In the genomic region with DNA sequence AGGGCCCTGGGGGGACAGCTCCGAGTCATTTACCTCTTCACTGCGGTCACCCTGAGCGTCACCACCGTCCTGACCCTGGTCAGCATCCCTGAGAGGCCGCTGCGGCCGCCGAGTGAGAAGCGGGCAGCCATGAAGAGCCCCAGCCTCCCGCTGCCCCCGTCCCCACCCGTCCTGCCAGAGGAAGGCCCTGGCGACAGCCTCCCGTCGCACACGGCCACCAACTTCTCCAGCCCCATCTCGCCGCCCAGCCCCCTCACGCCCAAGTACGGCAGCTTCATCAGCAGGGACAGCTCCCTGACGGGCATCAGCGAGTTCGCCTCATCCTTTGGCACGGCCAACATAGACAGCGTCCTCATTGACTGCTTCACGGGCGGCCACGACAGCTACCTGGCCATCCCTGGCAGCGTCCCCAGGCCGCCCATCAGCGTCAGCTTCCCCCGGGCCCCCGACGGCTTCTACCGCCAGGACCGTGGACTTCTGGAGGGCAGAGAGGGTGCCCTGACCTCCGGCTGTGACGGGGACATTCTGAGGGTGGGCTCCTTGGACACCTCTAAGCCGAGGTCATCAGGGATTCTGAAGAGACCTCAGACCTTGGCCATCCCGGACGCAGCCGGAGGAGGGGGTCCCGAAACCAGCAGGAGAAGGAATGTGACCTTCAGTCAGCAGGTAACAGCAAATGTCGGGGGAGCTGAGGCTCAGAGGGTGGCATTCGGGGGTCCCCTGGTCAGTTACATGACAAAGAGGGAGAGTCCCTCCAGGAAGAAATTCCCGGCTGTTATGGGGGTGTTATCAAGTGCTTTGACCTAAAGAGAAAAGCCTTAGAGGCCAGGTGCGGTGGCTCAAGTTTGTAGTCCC, we compare ENCODE assay signal across 21 cellular contexts. TPM values are rescaled to one million over a fixed set of nuclear protein-coding genes. Genes with fewer than 3 reads are reported as not detected.
DNase-seq lines count a peak whose midpoint lies in the region; ATAC-seq and TF ChIP-seq lines count a peak whose summit lies in the region.
"Had no signal": no experiment of that assay in that cellular context is flagged by ENCODE, and none has a peak within 500 bp of the region (broad histone marks: within the 10 kb centered on the region; RNA-seq: fewer than 3 reads in every experiment).

No MANE protein-coding gene starts in this region.

- peak overlapping the region; percentile 42 for H2AK5ac ChIP-seq in neuronal stem cell (ENCODE audit: low read depth, low read length)

- H3K14ac ChIP-seq in neuronal stem cell (ENCODE audit: low read length) = peak overlapping the region; percentile 64

- no peak overlapping the region for H2BK5ac ChIP-seq in neuronal stem cell (ENCODE audit: low read length)

- no peaks in the 10 kb centered on the region for H4K20me1 ChIP-seq in GM23248 (ENCODE audit: insufficient read depth)

- DNase-seq in right cardiac atrium (peak in 1 of 3 donors; percentile 50), right atrium auricular region (ENCODE audit: low spot score) (no peak), neuronal stem cell (ENCODE audit: low spot score) (no peak), GM23248 (no peak), EL (no peak), T-helper 17 cell (no peak)
- no peak for DNase-seq in effector memory CD8-positive, alpha-beta T cell
- DNase-seq: C1 segment of cervical spinal cord; CD4-positive, alpha-beta memory T cell; COR-L47; DMS53; NCI-H1092; NCI-H1417 treated with DMSO at 0.1 percent for 48 hours; NCI-H1694 treated with DMSO at 0.1 percent for 48 hours; NCI-H2081; NCI-H748 treated with DMSO at 0.1 percent for 48 hours; NK-92 treated with Interleukin-12 subunit alpha and Interleukin-12 subunit beta, amount 100 ng/mL, for 24 hours; PC-3; Right ventricle myocardium superior had no signal

- no peaks in the 10 kb centered on the region for H3K4me1 Mint-ChIP-seq in effector memory CD8-positive, alpha-beta T cell (ENCODE audit: low read depth in 2 of 2)
- no peaks in the 10 kb centered on the region for H3K4me1 Mint-ChIP-seq in T-helper 17 cell
- H3K4me1 Mint-ChIP-seq: CD4-positive, alpha-beta memory T cell had no signal

- peak overlapping the region; percentile 39 for H2BK15ac ChIP-seq in neuronal stem cell (ENCODE audit: low read length)

- no peak overlapping the region for H3K27ac ChIP-seq in right cardiac atrium (ENCODE audit: low read length)
- H3K27ac ChIP-seq in right atrium auricular region = no peak overlapping the region
- H3K27ac ChIP-seq in neuronal stem cell (replicated peaks; ENCODE audit: low read length) = no peak overlapping the region
- no peak overlapping the region for H3K27ac ChIP-seq in GM23248
- H3K27ac ChIP-seq: SJSA1 had no signal

- H4K91ac ChIP-seq in neuronal stem cell (ENCODE audit: low read depth, low read length, poor library complexity) = no peak overlapping the region

- ATAC-seq in right cardiac atrium = peak; percentile 14 to 16
- ATAC-seq in effector memory CD8-positive, alpha-beta T cell (replicated peaks) = no peak
- ATAC-seq in T-helper 17 cell = no peak

- H3K9ac ChIP-seq in neuronal stem cell (ENCODE audit: low read depth, low read length, poor library complexity) (peak overlapping the region; percentile 67), GM23248 (no peak overlapping the region)

- no peaks in the 10 kb centered on the region for H3F3A ChIP-seq in GM23248 (ENCODE audit: insufficient read depth)

- H2AFZ ChIP-seq in neuronal stem cell (ENCODE audit: low read length) (no peak overlapping the region), GM23248 (no peak overlapping the region)

- intact Hi-C loops in right cardiac atrium (cut with DNase I) = no loop called here

- no peaks in the 10 kb centered on the region for H3K9me2 ChIP-seq in GM23248 (ENCODE audit: insufficient read depth)

- no peak overlapping the region for H2BK120ac ChIP-seq in neuronal stem cell (ENCODE audit: low read depth, low read length)

- peak overlapping the region; percentile 96 for H3K23ac ChIP-seq in neuronal stem cell (ENCODE audit: low read depth, low read length, poor library complexity)

- peak overlapping the region; percentile 76 for H4K8ac ChIP-seq in neuronal stem cell (ENCODE audit: low read depth, low read length)

- H3K4me3 Mint-ChIP-seq in effector memory CD8-positive, alpha-beta T cell = peak overlapping the region; percentile 22 to 51
- H3K4me3 Mint-ChIP-seq in T-helper 17 cell = no peak overlapping the region
- H3K4me3 Mint-ChIP-seq: CD4-positive, alpha-beta memory T cell had no signal

- H3K27me3 Mint-ChIP-seq in effector memory CD8-positive, alpha-beta T cell = no peaks in the 10 kb centered on the region
- no peaks in the 10 kb centered on the region for H3K27me3 Mint-ChIP-seq in T-helper 17 cell
- H3K27me3 Mint-ChIP-seq: CD4-positive, alpha-beta memory T cell had no signal

- H3K36me3 Mint-ChIP-seq in effector memory CD8-positive, alpha-beta T cell (ENCODE audit: insufficient read depth) = peaks cover 30% of the 10 kb centered on the region
- H3K36me3 Mint-ChIP-seq in T-helper 17 cell (ENCODE audit: low read depth) = no peaks in the 10 kb centered on the region

- peak overlapping the region; percentile 62 to 87 for H3K27ac Mint-ChIP-seq in effector memory CD8-positive, alpha-beta T cell
- H3K27ac Mint-ChIP-seq in T-helper 17 cell = no peak overlapping the region
- H3K27ac Mint-ChIP-seq: CD4-positive, alpha-beta memory T cell had no signal

- H3K9me3 ChIP-seq in right cardiac atrium (ENCODE audit: control insufficient read depth, low read length) = no peaks in the 10 kb centered on the region
- H3K9me3 ChIP-seq in right atrium auricular region = no peaks in the 10 kb centered on the region
- no peaks in the 10 kb centered on the region for H3K9me3 ChIP-seq in neuronal stem cell (replicated peaks in 1 of 2; ENCODE audit: control insufficient read depth in 2 of 2, insufficient read depth in 1 of 2, low read depth in 1 of 2, low read length in 2 of 2)
- H3K9me3 ChIP-seq in GM23248 (ENCODE audit: low read depth) = no peaks in the 10 kb centered on the region
- no peaks in the 10 kb centered on the region for H3K9me3 ChIP-seq in T-helper 17 cell (ENCODE audit: control insufficient read depth, low read length, poor library complexity, severe bottlenecking)
- H3K9me3 ChIP-seq: SJSA1 had no signal

- H2BK12ac ChIP-seq in neuronal stem cell (ENCODE audit: low read length) = no peak overlapping the region

- H3K18ac ChIP-seq in neuronal stem cell (ENCODE audit: low read length) = peak overlapping the region; percentile 21

- 93% methylated on average over 47 of the region's 47 CpGs for WGBS in right cardiac atrium
- WGBS in neuronal stem cell (ENCODE audit: extremely low coverage in 2 of 2, insufficient read length in 2 of 2, insufficient replicate concordance in 1 of 2), 2 donors = no CpG with 5 or more reads among the region's 47 CpGs
- WGBS in GM23248 (ENCODE audit: low coverage in 1 of 2, low lambda C conversion rate in 2 of 2, missing lambda C conversion rate in 2 of 2), 2 experiments = 95% methylated on average over 22 to 47 of the region's 47 CpGs

- H3K79me1 ChIP-seq in neuronal stem cell (ENCODE audit: low read depth, low read length) = no peaks in the 10 kb centered on the region

- no peak for TF ChIP-seq CTCF in right atrium auricular region (IDR thresholded peaks at IDR 0.05)

- in situ Hi-C loops in GM23248 (cut with MboI) = no loop called here

- H3K4me1 ChIP-seq in right cardiac atrium (ENCODE audit: control insufficient read depth, insufficient read depth, low read length) (no peaks in the 10 kb centered on the region), right atrium auricular region (no peaks in the 10 kb centered on the region), neuronal stem cell (ENCODE audit: control insufficient read depth in 2 of 2, insufficient read depth in 1 of 2, low read depth in 1 of 2, low read length in 2 of 2) (no peaks in the 10 kb centered on the region), GM23248 (ENCODE audit: insufficient read depth) (no peaks in the 10 kb centered on the region)
- H3K4me1 ChIP-seq: SJSA1 had no signal

- H3K27me3 ChIP-seq in right cardiac atrium (ENCODE audit: control insufficient read depth, insufficient read depth) (no peaks in the 10 kb centered on the region), right atrium auricular region (no peaks in the 10 kb centered on the region), neuronal stem cell (ENCODE audit: control insufficient read depth in 3 of 3, insufficient read depth in 3 of 3, low read depth in 1 of 3, low read length in 3 of 3) (no peaks in the 10 kb centered on the region), GM23248 (replicated peaks; ENCODE audit: insufficient read depth) (no peaks in the 10 kb centered on the region)
- H3K27me3 ChIP-seq: SJSA1 had no signal

- peaks cover 5% of the 10 kb centered on the region for H3K36me3 ChIP-seq in right atrium auricular region
- no peaks in the 10 kb centered on the region for H3K36me3 ChIP-seq in neuronal stem cell (replicated peaks in 1 of 2; ENCODE audit: control insufficient read depth in 2 of 2, insufficient read depth in 2 of 2, low read length in 2 of 2)
- H3K36me3 ChIP-seq in GM23248 (ENCODE audit: low read depth) = no peaks in the 10 kb centered on the region

- no peak overlapping the region for H3K4me3 ChIP-seq in right cardiac atrium (ENCODE audit: low read length)
- no peak overlapping the region for H3K4me3 ChIP-seq in right atrium auricular region
- H3K4me3 ChIP-seq in neuronal stem cell (ENCODE audit: low read length in 2 of 2) = no peak overlapping the region
- H3K4me3 ChIP-seq in GM23248 = no peak overlapping the region
- H3K4me3 ChIP-seq: SJSA1 had no signal

- no peak overlapping the region for H3K4ac ChIP-seq in neuronal stem cell (ENCODE audit: low read length)

- H3K9me3 Mint-ChIP-seq in effector memory CD8-positive, alpha-beta T cell = no peaks in the 10 kb centered on the region

- H3K4me2 ChIP-seq in neuronal stem cell (ENCODE audit: insufficient read depth, low read length, poor library complexity, severe bottlenecking) = no peak overlapping the region
- H3K4me2 ChIP-seq in GM23248 (ENCODE audit: unreplicated experiment) = no peak overlapping the region

- no peaks in the 10 kb centered on the region for H3K79me2 ChIP-seq in GM23248 (ENCODE audit: insufficient read depth)

RNA-seq across cellular contexts. Expression of a gene that starts 12.6 kb away (rescaled TPM):
- total RNA-seq in right cardiac atrium (1 to 10 TPM; 2.1 to 3.5 (median 2.8) TPM), right atrium auricular region (1 to 10 TPM; 1.0 to 3.0 TPM), T-helper 17 cell (under 1 TPM; 0.65 to 0.70 TPM)
- polyA plus RNA-seq in right cardiac atrium (2.5 TPM), GM23248 (2016; fragmentation: Nextera tagmentation; extraction: Ambion mirVana) (1.9 and 3.3 TPM in 2 replicates)
- polyA plus RNA-seq in neuronal stem cell (2013, experiment 1 of 2) = 1.7 TPM
- polyA plus RNA-seq in neuronal stem cell (2013, experiment 2 of 2) = 1.7 TPM
- total RNA-seq in GM23248 (2014; rRNA removed; shearing (Covaris generic)) = 0.25 and 0.97 TPM in 2 replicates
- total RNA-seq: HT-29 had no signal

Comparison
In these comparisons a context has a peak if more than half of its experiments do, and no peak if none do; other contexts are left out.
1. ATAC-seq: peak in right cardiac atrium (2 of 2); none in effector memory CD8-positive, alpha-beta T cell (single experiment) and T-helper 17 cell (single experiment).